8 cellular contexts compared by ENCODE assay signal in the genomic region with DNA sequence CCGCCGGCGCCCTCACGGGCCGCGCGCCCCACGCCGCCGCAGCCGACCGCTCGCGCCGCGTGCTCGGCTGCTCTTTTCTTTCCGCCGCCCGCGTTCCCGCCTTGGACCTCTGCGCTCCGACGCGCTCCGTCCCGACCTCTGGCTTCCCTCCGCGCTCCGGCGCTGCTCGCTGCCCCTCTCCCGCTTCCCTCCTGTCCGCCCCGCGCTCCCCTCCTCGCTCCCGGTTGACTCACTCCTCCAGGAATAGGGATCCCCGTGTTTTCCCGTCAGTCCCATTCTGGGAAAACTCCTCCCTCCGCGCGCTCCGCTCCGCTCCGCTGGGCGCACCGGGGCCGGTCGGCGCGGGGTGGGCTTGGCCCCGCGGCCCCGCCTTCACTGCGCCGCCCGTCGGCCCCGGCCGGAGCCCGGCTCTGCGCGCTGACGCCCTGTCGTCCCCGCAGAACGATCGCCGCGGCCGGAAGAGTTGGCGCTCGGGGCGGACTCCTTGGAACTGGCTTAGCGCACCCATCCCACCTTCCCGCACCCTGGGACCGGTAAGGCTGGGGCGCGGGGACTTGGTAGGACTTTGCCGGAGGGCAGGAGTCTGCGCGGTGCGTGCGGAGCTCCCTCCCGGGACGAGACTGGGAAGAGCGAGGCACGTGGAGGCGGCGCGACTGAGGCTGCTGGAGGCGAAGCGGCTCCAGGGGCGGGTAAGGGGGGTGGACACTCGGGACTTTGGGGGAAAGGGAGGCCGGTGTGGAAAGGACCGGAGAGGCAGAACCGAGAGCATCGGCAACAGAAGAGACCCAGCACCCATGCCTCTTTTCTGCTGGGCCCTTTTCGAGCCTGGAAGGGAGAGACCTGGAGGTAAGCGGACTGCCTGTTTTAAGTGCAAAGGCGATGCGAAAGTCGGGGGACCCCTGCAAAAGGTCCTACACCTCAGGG. TPM values are rescaled to one million over a fixed set of nuclear protein-coding genes. Genes with fewer than 3 reads are reported as not detected.
DNase-seq lines count a peak whose midpoint lies in the region; ATAC-seq and TF ChIP-seq lines count a peak whose summit lies in the region.

No MANE protein-coding gene starts in this region.

- DNase-seq in A673 (ENCODE audit: low spot score) (peak; percentile 72), GM04504 (ENCODE audit: low read depth) (peak; percentile 43), NCI-H460 (ENCODE audit: extremely low read depth, low read depth) (peak; percentile 14), astrocyte of the spinal cord (ENCODE audit: low read depth, low spot score) (peak; percentile 62)

- in situ Hi-C loops in astrocyte of the spinal cord (cut with HindIII; ENCODE audit: low sequenced_read_pairs), result no loop called here

- no peaks in the 10 kb centered on the region for H3K9me3 ChIP-seq in A673 (ENCODE audit: low read depth, low read length, poor library complexity, severe bottlenecking)
- H3K9me3 ChIP-seq in skeletal muscle satellite cell (replicated peaks; ENCODE audit: low read length), result no peaks in the 10 kb centered on the region

- CTCF ChIA-PET in A673 (lab: Charles Lee), result no interaction called here

- H3K9ac ChIP-seq in skeletal muscle satellite cell (ENCODE audit: low read depth, low read length), result peak overlapping the region; percentile 88

- peaks cover 24% of the 10 kb centered on the region for H3K4me1 ChIP-seq in A673 (ENCODE audit: insufficient read depth, low read length, poor library complexity, severe bottlenecking)
- peaks cover 45% of the 10 kb centered on the region for H3K4me1 ChIP-seq in skeletal muscle satellite cell (ENCODE audit: control insufficient read depth, insufficient read depth, low read length)

- ATAC-seq in GM21515 (IDR thresholded peaks at IDR 0.05; ENCODE audit: unreplicated experiment), result no peak
- no peak for ATAC-seq in HG03139 (IDR thresholded peaks at IDR 0.05; ENCODE audit: unreplicated experiment)

- intact Hi-C loops in A673 (cut with micrococcal nuclease; ENCODE audit: unreplicated experiment), result no loop called here

- H3K27ac ChIP-seq in A673 (ENCODE audit: low read depth, low read length, poor library complexity, severe bottlenecking), result peak overlapping the region; percentile 65

- H3K4me3 ChIP-seq in A673 (ENCODE audit: low read depth, low read length, poor library complexity, severe bottlenecking) (peak overlapping the region; percentile 71), astrocyte of the spinal cord (ENCODE audit: low read depth, low read length) (peak overlapping the region; percentile 58), iPS-11a (ENCODE audit: low read depth, low read length) (peak overlapping the region; percentile 71), skeletal muscle satellite cell (ENCODE audit: low read length) (peak overlapping the region; percentile 89)

- POLR2A ChIA-PET in A673 (lab: Charles Lee; ENCODE audit: low non-redundant PET), result no interaction called here

- no TSS peak for BruUV-seq in A673 (replicated peaks; lab: Mats Ljungman, UMichigan)

- TF ChIP-seq CTCF in A673 (conservative IDR thresholded peaks at IDR 0.05; ENCODE audit: low read depth, low read length), result 0 out of 2 replicates have a peak, but pooled peaks have one; percentile 12
- no peak for TF ChIP-seq CTCF in astrocyte of the spinal cord (IDR thresholded peaks at IDR 0.05; ENCODE audit: low read depth, low read length)

- no peaks in the 10 kb centered on the region for H3K36me3 ChIP-seq in A673 (ENCODE audit: insufficient read depth, low read length, poor library complexity, severe bottlenecking)
- peaks cover under 1% of the 10 kb centered on the region for H3K36me3 ChIP-seq in skeletal muscle satellite cell (ENCODE audit: insufficient read depth, low read length)

- peak overlapping the region; percentile 85 for H3K4me2 ChIP-seq in skeletal muscle satellite cell (ENCODE audit: low read length)

- H3K27me3 ChIP-seq in A673 (replicated peaks; ENCODE audit: insufficient read depth, low read depth, low read length, poor library complexity) (no peaks in the 10 kb centered on the region), skeletal muscle satellite cell (ENCODE audit: control insufficient read depth, insufficient read depth, low read length) (no peaks in the 10 kb centered on the region)

RNA-seq across cellular contexts. Expression of a gene that starts 0.6 kb away (rescaled TPM):
- total RNA-seq in A673 (2021), result 35.0 and 39.8 TPM in 2 replicates
- 18.3 and 22.9 TPM in 2 replicates for total RNA-seq in NCI-H460 (2014; rRNA removed; shearing (Covaris generic))
- polyA plus RNA-seq in NCI-H460 (2014; cell fraction: nucleus; rRNA removed), result 36.4 and 48.3 TPM in 2 replicates
- 13.7 and 18.6 TPM in 2 replicates for total RNA-seq in skeletal muscle satellite cell (2012; rRNA removed)

Comparison
In these comparisons a context has a peak if more than half of its experiments do, and no peak if none do; other contexts are left out.
1. DNase-seq: peak in every context shown above with its lines; median percentile 72 in A673; 62 in astrocyte of the spinal cord; 43 in GM04504; 14 in NCI-H460.